In the genomic region with DNA sequence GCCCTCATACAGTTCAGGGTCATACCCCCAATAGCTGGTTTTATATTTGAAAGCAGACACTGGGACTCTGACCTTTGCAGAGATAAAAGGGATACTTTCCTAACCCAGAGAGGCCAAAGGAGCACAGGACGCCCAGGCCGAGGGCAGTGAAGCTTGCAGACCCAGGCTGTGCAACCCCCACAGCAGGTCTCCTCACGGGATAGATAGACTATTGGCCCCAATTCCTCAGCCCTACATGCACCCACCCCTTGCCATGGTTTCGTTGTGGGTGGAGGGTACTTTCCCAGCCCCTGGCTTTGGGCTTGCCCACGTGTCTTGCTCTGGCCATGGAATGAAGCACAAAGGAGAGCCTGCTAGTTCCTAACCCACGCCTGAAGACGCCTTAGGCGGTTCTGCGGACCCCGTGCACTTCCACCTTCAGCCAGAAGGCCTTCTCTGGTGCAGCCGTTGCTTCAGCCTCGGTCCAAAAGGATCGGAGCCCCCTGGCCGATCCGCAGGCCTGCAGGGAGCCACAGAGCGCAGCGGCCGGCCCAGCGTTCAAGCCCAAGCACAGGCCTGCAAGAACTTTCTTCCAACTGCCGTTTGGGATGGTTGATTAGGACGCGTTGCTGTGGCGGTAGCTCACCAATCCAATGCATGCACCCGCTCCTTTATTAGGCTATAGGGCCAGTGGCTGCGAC, we compare ENCODE assay signal across 2 cellular contexts.
A peak's percentile ranks its signal among the peaks of the same experiment; 100 is the strongest.
TF ChIP-seq lines count a peak whose summit lies in the region.

No MANE protein-coding gene starts in this region.

TF ChIP-seq in HCT116, 20 proteins besides CTCF, POLR2A, EP300 and RAD21:
- TF ChIP-seq POLR2AphosphoS5 (IDR thresholded peaks at IDR 0.05; ENCODE audit: low read depth, low read length) (peak; percentile 26; the same call in 1 of the 2 replicates), SRF (IDR thresholded peaks at IDR 0.05; ENCODE audit: low read depth) (no peak)

TF ChIP-seq in SK-N-SH, 30 proteins besides CTCF, POLR2A, EP300 and RAD21:
- TF ChIP-seq EZH2phosphoT487 (IDR thresholded peaks at IDR 0.05; ENCODE audit: borderline replicate concordance, low read depth) (no peak), SIN3A (IDR thresholded peaks at IDR 0.05; ENCODE audit: borderline replicate concordance, low read depth, low read length) (no peak), RCOR1 (IDR thresholded peaks at IDR 0.05; ENCODE audit: low read length) (no peak), RXRA (IDR thresholded peaks at IDR 0.05; ENCODE audit: borderline replicate concordance, low read depth) (no peak), MEF2A (IDR thresholded peaks at IDR 0.05; ENCODE audit: borderline replicate concordance, low read depth) (no peak), NRF1 (IDR thresholded peaks at IDR 0.05; ENCODE audit: low read depth, low read length) (no peak), FOXJ3 (CRISPR knock-in tag; IDR thresholded peaks at IDR 0.05) (no peak), POLR2AphosphoS5 (IDR thresholded peaks at IDR 0.05; ENCODE audit: low read depth, low read length) (no peak), JUND (IDR thresholded peaks at IDR 0.05) (no peak)
- TF ChIP-seq, protein P1, sequence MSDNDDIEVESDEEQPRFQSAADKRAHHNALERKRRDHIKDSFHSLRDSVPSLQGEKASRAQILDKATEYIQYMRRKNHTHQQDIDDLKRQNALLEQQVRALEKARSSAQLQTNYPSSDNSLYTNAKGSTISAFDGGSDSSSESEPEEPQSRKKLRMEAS (IDR thresholded peaks at IDR 0.05; ENCODE audit: low read depth): no peak
- TF ChIP-seq, protein P2, sequence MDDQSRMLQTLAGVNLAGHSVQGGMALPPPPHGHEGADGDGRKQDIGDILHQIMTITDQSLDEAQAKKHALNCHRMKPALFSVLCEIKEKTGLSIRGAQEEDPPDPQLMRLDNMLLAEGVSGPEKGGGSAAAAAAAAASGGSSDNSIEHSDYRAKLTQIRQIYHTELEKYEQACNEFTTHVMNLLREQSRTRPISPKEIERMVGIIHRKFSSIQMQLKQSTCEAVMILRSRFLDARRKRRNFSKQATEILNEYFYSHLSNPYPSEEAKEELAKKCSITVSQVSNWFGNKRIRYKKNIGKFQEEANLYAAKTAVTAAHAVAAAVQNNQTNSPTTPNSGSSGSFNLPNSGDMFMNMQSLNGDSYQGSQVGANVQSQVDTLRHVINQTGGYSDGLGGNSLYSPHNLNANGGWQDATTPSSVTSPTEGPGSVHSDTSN (IDR thresholded peaks at IDR 0.05): no peak
- TF ChIP-seq, protein P3, sequence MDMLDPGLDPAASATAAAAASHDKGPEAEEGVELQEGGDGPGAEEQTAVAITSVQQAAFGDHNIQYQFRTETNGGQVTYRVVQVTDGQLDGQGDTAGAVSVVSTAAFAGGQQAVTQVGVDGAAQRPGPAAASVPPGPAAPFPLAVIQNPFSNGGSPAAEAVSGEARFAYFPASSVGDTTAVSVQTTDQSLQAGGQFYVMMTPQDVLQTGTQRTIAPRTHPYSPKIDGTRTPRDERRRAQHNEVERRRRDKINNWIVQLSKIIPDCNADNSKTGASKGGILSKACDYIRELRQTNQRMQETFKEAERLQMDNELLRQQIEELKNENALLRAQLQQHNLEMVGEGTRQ (IDR thresholded peaks at IDR 0.05; ENCODE audit: borderline replicate concordance, low read depth, low read length): no peak
- TF ChIP-seq, protein P4, sequence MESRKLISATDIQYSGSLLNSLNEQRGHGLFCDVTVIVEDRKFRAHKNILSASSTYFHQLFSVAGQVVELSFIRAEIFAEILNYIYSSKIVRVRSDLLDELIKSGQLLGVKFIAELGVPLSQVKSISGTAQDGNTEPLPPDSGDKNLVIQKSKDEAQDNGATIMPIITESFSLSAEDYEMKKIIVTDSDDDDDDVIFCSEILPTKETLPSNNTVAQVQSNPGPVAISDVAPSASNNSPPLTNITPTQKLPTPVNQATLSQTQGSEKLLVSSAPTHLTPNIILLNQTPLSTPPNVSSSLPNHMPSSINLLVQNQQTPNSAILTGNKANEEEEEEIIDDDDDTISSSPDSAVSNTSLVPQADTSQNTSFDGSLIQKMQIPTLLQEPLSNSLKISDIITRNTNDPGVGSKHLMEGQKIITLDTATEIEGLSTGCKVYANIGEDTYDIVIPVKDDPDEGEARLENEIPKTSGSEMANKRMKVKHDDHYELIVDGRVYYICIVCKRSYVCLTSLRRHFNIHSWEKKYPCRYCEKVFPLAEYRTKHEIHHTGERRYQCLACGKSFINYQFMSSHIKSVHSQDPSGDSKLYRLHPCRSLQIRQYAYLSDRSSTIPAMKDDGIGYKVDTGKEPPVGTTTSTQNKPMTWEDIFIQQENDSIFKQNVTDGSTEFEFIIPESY (IDR thresholded peaks at IDR 0.05; ENCODE audit: borderline replicate concordance, low read depth): no peak
